13 cellular contexts compared by ENCODE assay signal in the genomic region with DNA sequence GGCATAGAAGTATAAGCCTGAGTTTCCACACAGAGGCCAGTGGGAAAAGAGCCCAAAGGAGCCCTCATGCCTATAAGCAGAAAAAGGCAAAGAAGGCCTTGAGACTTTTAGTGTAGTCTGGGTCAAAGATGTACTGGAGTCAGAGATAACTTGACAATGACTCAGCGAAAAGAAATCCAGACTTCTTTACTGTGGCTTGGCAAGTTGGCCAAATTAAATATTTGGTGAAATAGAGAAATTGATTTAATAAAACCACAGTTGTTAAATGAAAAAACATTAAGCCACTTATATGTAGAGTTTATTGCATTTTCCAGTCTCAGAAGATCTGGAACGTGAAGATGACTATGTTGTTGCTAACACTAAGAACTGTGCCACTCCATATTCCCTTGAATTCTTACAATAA.
DNase-seq lines count a peak whose midpoint lies in the region; ATAC-seq and TF ChIP-seq lines count a peak whose summit lies in the region.
"Had no signal": no experiment of that assay in that cellular context is flagged by ENCODE, and none has a peak within 500 bp of the region (broad histone marks: within the 10 kb centered on the region; RNA-seq: fewer than 3 reads in every experiment).

No MANE protein-coding gene starts in this region.

- in situ Hi-C loops in Caki2 (cut with HindIII; ENCODE audit: low pct_unique_long_range_greater_than_20kb, low sequenced_read_pairs): no loop called here

- no peaks in the 10 kb centered on the region for H3K4me1 ChIP-seq in spleen

- TF ChIP-seq POLR2A in spleen (IDR thresholded peaks at IDR 0.05): no peak

- DNase-seq in Caki2 (ENCODE audit: low read depth): peak; percentile 66
- DNase-seq in LoVo (ENCODE audit: low spot score): peak; percentile 71
- DNase-seq in choroid plexus epithelial cell (ENCODE audit: low read depth): peak; percentile 76
- DNase-seq in myocyte (ENCODE audit: low read depth): peak; percentile 61
- DNase-seq in spleen: no peak
- DNase-seq in activated CD8-positive, alpha-beta T cell treated with anti-CD3 and anti-CD28 coated beads for 36 hours: no peak
- DNase-seq: effector memory CD8-positive, alpha-beta T cell; NCI-H187 had no signal

- H3K27ac Mint-ChIP-seq in activated CD8-positive, alpha-beta T cell treated with anti-CD3 and anti-CD28 coated beads for 36 hours: no peak overlapping the region
- H3K27ac Mint-ChIP-seq: activated naive CD8-positive, alpha-beta T cell; effector memory CD8-positive, alpha-beta T cell; natural killer cell treated with Interleukin-12 subunit alpha and Interleukin-12 subunit beta and Interleukin-15 and Interleukin-18, amount 100 ng/mL, for 72 hours; T-helper 2 cell treated with Interferon-gamma antibody and Interleukin-4, amounts not matched to agents 5 μg/mL and 100 μg/mL, for 36 hours had no signal

- no peaks in the 10 kb centered on the region for H3K9me3 Mint-ChIP-seq in activated CD8-positive, alpha-beta T cell treated with anti-CD3 and anti-CD28 coated beads for 36 hours
- H3K9me3 Mint-ChIP-seq: effector memory CD8-positive, alpha-beta T cell; natural killer cell treated with Interleukin-12 subunit alpha and Interleukin-12 subunit beta and Interleukin-15 and Interleukin-18, amount 100 ng/mL, for 72 hours; T-helper 2 cell treated with Interferon-gamma antibody and Interleukin-4, amounts not matched to agents 5 μg/mL and 100 μg/mL, for 36 hours had no signal

- no peaks in the 10 kb centered on the region for H3K36me3 Mint-ChIP-seq in activated CD8-positive, alpha-beta T cell treated with anti-CD3 and anti-CD28 coated beads for 36 hours (ENCODE audit: low read depth)
- H3K36me3 Mint-ChIP-seq: activated naive CD8-positive, alpha-beta T cell; natural killer cell treated with Interleukin-12 subunit alpha and Interleukin-12 subunit beta and Interleukin-15 and Interleukin-18, amount 100 ng/mL, for 72 hours had no signal

- H3K27ac ChIP-seq in spleen: no peak overlapping the region

- H3K27me3 ChIP-seq in spleen (replicated peaks in 1 of 7): no peaks in the 10 kb centered on the region

- H3K27me3 Mint-ChIP-seq in activated CD8-positive, alpha-beta T cell treated with anti-CD3 and anti-CD28 coated beads for 36 hours: peaks cover 4% of the 10 kb centered on the region
- H3K27me3 Mint-ChIP-seq: effector memory CD8-positive, alpha-beta T cell; natural killer cell treated with Interleukin-12 subunit alpha and Interleukin-12 subunit beta and Interleukin-15 and Interleukin-18, amount 100 ng/mL, for 72 hours had no signal

- intact Hi-C loops in spleen (cut with DNase I; ENCODE audit: low total_unique reads): no loop called here
- intact Hi-C loops in activated CD8-positive, alpha-beta T cell treated with anti-CD3 and anti-CD28 coated beads for 36 hours (cut with micrococcal nuclease): no loop called here

- CTCF ChIA-PET in activated CD8-positive, alpha-beta T cell treated with anti-CD3 and anti-CD28 coated beads for 36 hours (lab: Charles Lee): no interaction called here

- H3K4me1 Mint-ChIP-seq in activated CD8-positive, alpha-beta T cell treated with anti-CD3 and anti-CD28 coated beads for 36 hours (ENCODE audit: low read depth): peaks cover 8% of the 10 kb centered on the region

- H3K9me3 ChIP-seq in spleen: no peaks in the 10 kb centered on the region

- H3K4me3 ChIP-seq in choroid plexus epithelial cell (ENCODE audit: low read depth, low read length): no peak overlapping the region
- no peak overlapping the region for H3K4me3 ChIP-seq in spleen

- WGBS in spleen, 5 donors: 80 to 94% (median 89%) methylated on average over 2 of the region's 2 CpGs

- no peak overlapping the region for H3K4me3 Mint-ChIP-seq in activated CD8-positive, alpha-beta T cell treated with anti-CD3 and anti-CD28 coated beads for 36 hours
- H3K4me3 Mint-ChIP-seq: activated naive CD8-positive, alpha-beta T cell; effector memory CD8-positive, alpha-beta T cell; natural killer cell treated with Interleukin-12 subunit alpha and Interleukin-12 subunit beta and Interleukin-15 and Interleukin-18, amount 100 ng/mL, for 72 hours; T-helper 2 cell treated with Interferon-gamma antibody and Interleukin-4, amounts not matched to agents 5 μg/mL and 100 μg/mL, for 36 hours had no signal

- no peaks in the 10 kb centered on the region for H3K36me3 ChIP-seq in spleen

- POLR2A ChIA-PET in activated CD8-positive, alpha-beta T cell treated with anti-CD3 and anti-CD28 coated beads for 36 hours (lab: Charles Lee): no interaction called here

- no peak for ATAC-seq in HG03342 (IDR thresholded peaks at IDR 0.05; ENCODE audit: unreplicated experiment)
- no peak for ATAC-seq in activated CD8-positive, alpha-beta T cell treated with anti-CD3 and anti-CD28 coated beads for 36 hours
- no peak for ATAC-seq in GM21825 (IDR thresholded peaks at IDR 0.05; ENCODE audit: unreplicated experiment)
- ATAC-seq: effector memory CD8-positive, alpha-beta T cell; natural killer cell treated with Interleukin-12 subunit alpha and Interleukin-12 subunit beta and Interleukin-15 and Interleukin-18, amount 100 ng/mL, for 72 hours had no signal

- TF ChIP-seq CTCF in choroid plexus epithelial cell (conservative IDR thresholded peaks at IDR 0.05; ENCODE audit: low read depth, low read length) (no peak), spleen (IDR thresholded peaks at IDR 0.05 in 8 of 11, conservative IDR thresholded peaks at IDR 0.05 in 3 of 11) (no peak)
- no peak for TF ChIP-seq CTCF in activated CD8-positive, alpha-beta T cell treated with anti-CD3 and anti-CD28 coated beads for 36 hours (IDR thresholded peaks at IDR 0.05)

Comparison
In these comparisons a context has a peak if more than half of its experiments do, and no peak if none do; other contexts are left out.
1. DNase-seq: peak in Caki2 (single experiment), LoVo (single experiment), choroid plexus epithelial cell (single experiment) and myocyte (single experiment); none in spleen (single experiment) and activated CD8-positive, alpha-beta T cell treated with anti-CD3 and anti-CD28 coated beads for 36 hours (single experiment).